Comparison of ENCODE assay signal across 20 cellular contexts in genomic region chr2:117956036-117956791, GRCh38. TPM values are rescaled to one million over a fixed set of nuclear protein-coding genes. Genes with fewer than 3 reads are reported as not detected.
A peak's percentile ranks its signal among the peaks of the same experiment; 100 is the strongest.
DNase-seq lines count a peak whose midpoint lies in the region; ATAC-seq, FAIRE-seq and TF ChIP-seq lines count a peak whose summit lies in the region.
"Had no signal": no experiment of that assay in that cellular context is flagged by ENCODE, and none has a peak within 500 bp of the region (broad histone marks: within the 10 kb centered on the region; RNA-seq: fewer than 3 reads in every experiment).

No MANE protein-coding gene starts in this region.

- no peak for ATAC-seq in PC-3
- ATAC-seq: activated CD4-positive, alpha-beta T cell treated with anti-CD3 and anti-CD28 coated beads for 36 hours; left cardiac atrium; natural killer cell; upper lobe of right lung had no signal

- no peaks in the 10 kb centered on the region for H3K27me3 ChIP-seq in PC-3 (ENCODE audit: low read length)
- H3K27me3 ChIP-seq: hepatocyte, right lobe of liver, upper lobe of right lung had no signal

- H4K20me1 ChIP-seq in PC-3 (ENCODE audit: low read length), result no peaks in the 10 kb centered on the region

- H3K9ac ChIP-seq in PC-3 (ENCODE audit: low read length), result no peak overlapping the region

- no peaks in the 10 kb centered on the region for H3K9me3 ChIP-seq in PC-3 (ENCODE audit: low read length)
- H3K9me3 ChIP-seq: right lobe of liver, upper lobe of right lung had no signal

- no peak overlapping the region for H3K27ac ChIP-seq in PC-3 (ENCODE audit: low read length)
- H3K27ac ChIP-seq: epithelial cell of prostate, hepatocyte, right lobe of liver, upper lobe of right lung had no signal

- H3K36me3 ChIP-seq in PC-3 (ENCODE audit: low read depth, low read length), result peaks cover 41% of the 10 kb centered on the region

- H3K79me2 ChIP-seq in PC-3 (ENCODE audit: low read length), result no peaks in the 10 kb centered on the region
- H3K79me2 ChIP-seq: hepatocyte had no signal

- H3F3A ChIP-seq in PC-3 (ENCODE audit: low read length, unreplicated experiment), result no peaks in the 10 kb centered on the region

- POLR2A ChIA-PET in PC-3 (lab: Charles Lee; ENCODE audit: unreplicated experiment), result no interaction called here

- TF ChIP-seq CTCF in GM13976 (IDR thresholded peaks at IDR 0.05; ENCODE audit: borderline replicate concordance, control extremely low read depth, extremely low read depth, insufficient read depth, missing control alignments) (peak; percentile 19), PC-3 (conservative IDR thresholded peaks at IDR 0.05; ENCODE audit: low read depth, low read length) (peak; percentile 36; the same call in 1 of the 2 replicates), epithelial cell of proximal tubule (conservative IDR thresholded peaks at IDR 0.05; ENCODE audit: low read depth, low read length) (peak; percentile 50)

- intact Hi-C loops in PC-3 (cut with micrococcal nuclease), result no loop called here

- CTCF ChIA-PET in PC-3 (lab: Charles Lee), result no interaction called here

- FAIRE-seq in frontal cortex (lab: Jason Lieb, UNC), result no peak

- H2AFZ ChIP-seq in PC-3 (ENCODE audit: low read length), result no peak overlapping the region
- H2AFZ ChIP-seq: hepatocyte had no signal

- no TSS peak for BruUV-seq in PC-3 (replicated peaks; lab: Mats Ljungman, UMichigan)

- H3K4me1 ChIP-seq in PC-3 (ENCODE audit: insufficient read depth, low read length), result peaks cover 26% of the 10 kb centered on the region
- H3K4me1 ChIP-seq: right lobe of liver had no signal

- in situ Hi-C loops in GM13976 (cut with MboI; ENCODE audit: low sequenced_read_pairs, unreplicated experiment), result no loop called here

- DNase-seq in GM13976 (ENCODE audit: low spot score), result no peak
- no peak for DNase-seq in PC-3
- no peak for DNase-seq in epithelial cell of proximal tubule (ENCODE audit: low read depth)
- DNase-seq in pons (ENCODE audit: low spot score), result peak; percentile 28
- DNase-seq in cerebellar cortex (ENCODE audit: low spot score), result no peak
- DNase-seq in frontal cortex (ENCODE audit: low spot score in 2 of 2), result no peak
- no peak for DNase-seq in NCI-H2081 treated with DMSO at 0.1 percent for 48 hours (lab: John Stamatoyannopoulos, UW)
- DNase-seq: activated CD4-positive, alpha-beta T cell treated with anti-CD3 and anti-CD28 coated beads for 36 hours; activated naive CD4-positive, alpha-beta T cell treated with anti-CD3 and anti-CD28 coated beads, Interleukin-2, amount 10 ng/mL, durations not matched to agents 7 days and 5 days; caudate nucleus; KG1; left cardiac atrium; natural killer cell; NCI-H1694; NCI-H526; right lobe of liver; RPMI8226; upper lobe of right lung had no signal

- no peak overlapping the region for H3K4me3 ChIP-seq in PC-3 (ENCODE audit: low read length)
- H3K4me3 ChIP-seq in epithelial cell of proximal tubule (ENCODE audit: low read depth, low read length), result no peak overlapping the region
- H3K4me3 ChIP-seq: hepatocyte, right lobe of liver, upper lobe of right lung had no signal

- no peak overlapping the region for H3K4me2 ChIP-seq in PC-3 (ENCODE audit: low read length)
- H3K4me2 ChIP-seq: hepatocyte had no signal

- H3K9me2 ChIP-seq in PC-3 (replicated peaks; ENCODE audit: low read length), result no peaks in the 10 kb centered on the region

RNA-seq across cellular contexts. Expression of gene CCDC93, which starts 57.7 kb away (rescaled TPM):
- 14.0 and 21.3 TPM in 2 replicates for total RNA-seq in PC-3 (2014; rRNA removed)
- 9.9 and 13.2 TPM in 2 replicates for total RNA-seq in epithelial cell of proximal tubule
- 25.7 TPM for total RNA-seq in frontal cortex
